12 cellular contexts compared by ENCODE assay signal in genomic region chr7:74586258-74587200, GRCh38.
DNase-seq lines count a peak whose midpoint lies in the region; ATAC-seq, FAIRE-seq and TF ChIP-seq lines count a peak whose summit lies in the region.
"Had no signal": no experiment of that assay in that cellular context is flagged by ENCODE, and none has a peak within 500 bp of the region (broad histone marks: within the 10 kb centered on the region; RNA-seq: fewer than 3 reads in every experiment).

No MANE protein-coding gene starts in this region.

- peaks cover 4% of the 10 kb centered on the region for H3K9me1 ChIP-seq in K562 (ENCODE audit: control insufficient read depth, insufficient read depth, low read length)

- H3K4me2 ChIP-seq in H9 (ENCODE audit: insufficient read depth, insufficient read length, low read length): no peak overlapping the region
- no peak overlapping the region for H3K4me2 ChIP-seq in K562 (ENCODE audit: insufficient read depth, low read length)

- no peak for TF ChIP-seq RAD21 in K562 (CRISPR knock-in tag; conservative IDR thresholded peaks at IDR 0.05 in 1 of 2, IDR thresholded peaks at IDR 0.05 in 1 of 2)

- H3K9me3 ChIP-seq in H9 (ENCODE audit: control insufficient read depth, low read depth, low read length): no peaks in the 10 kb centered on the region
- no peaks in the 10 kb centered on the region for H3K9me3 ChIP-seq in K562 (replicated peaks; ENCODE audit: control insufficient read depth, insufficient read depth, low read depth, low read length)
- H3K9me3 ChIP-seq in stomach smooth muscle (ENCODE audit: control insufficient read depth in 2 of 2, low read length in 2 of 2): no peaks in the 10 kb centered on the region
- H3K9me3 ChIP-seq in aorta (ENCODE audit: control insufficient read depth, low read length): no peaks in the 10 kb centered on the region
- H3K9me3 ChIP-seq: colonic mucosa, neutrophil had no signal

- H3K27ac ChIP-seq in H9 (ENCODE audit: insufficient read length, low read depth, low read length): no peak overlapping the region
- no peak overlapping the region for H3K27ac ChIP-seq in K562 (ENCODE audit: extremely low read depth, low read depth, low read length)
- H3K27ac ChIP-seq in stomach smooth muscle (ENCODE audit: low read length): peak overlapping the region; percentile 53
- H3K27ac ChIP-seq in aorta (ENCODE audit: low read depth in 1 of 2, low read length in 2 of 2): no peak overlapping the region
- H3K27ac ChIP-seq: colonic mucosa, neutrophil had no signal

- no peaks in the 10 kb centered on the region for H3K79me1 ChIP-seq in H9 (ENCODE audit: insufficient read depth, low read depth, low read length, poor library complexity, severe bottlenecking)

- POLR2A ChIA-PET in K562 (lab: Yijun Ruan, JAX): interaction anchor here (0.6 to 1.0 kb wide), 2 partner anchors 16 to 29 kb away, joined by 3 read pairs; no protein-coding TSS in a partner anchor

- no peak overlapping the region for H2BK15ac ChIP-seq in H9 (ENCODE audit: low read depth, low read length)

- no peak overlapping the region for H4K8ac ChIP-seq in H9 (replicated peaks; ENCODE audit: insufficient read length, low read depth, low read length)

- H2BK12ac ChIP-seq in H9 (ENCODE audit: insufficient read length, low read depth, low read length): no peak overlapping the region

- H3K23me2 ChIP-seq in H9 (ENCODE audit: insufficient read length, low read depth, low read length, poor library complexity, severe bottlenecking): no peaks in the 10 kb centered on the region

- CTCF ChIA-PET in K562 (lab: Yijun Ruan, JAX; ENCODE audit: low intra/inter-chr PET ratio): no interaction called here
- CTCF ChIA-PET in Calu3 (lab: Charles Lee): no interaction called here

- H3K14ac ChIP-seq in H9 (ENCODE audit: insufficient read depth, low read length): no peak overlapping the region

- no peak overlapping the region for H4K5ac ChIP-seq in H9 (ENCODE audit: insufficient read length, low read depth, low read length)

- intact Hi-C loops in K562 (cut with micrococcal nuclease): no loop called here
- intact Hi-C loops in Calu3 (cut with micrococcal nuclease; ENCODE audit: unreplicated experiment): no loop called here
- intact Hi-C loops in aorta (cut with DNase I): no loop called here

- TF ChIP-seq CTCF in H9 (conservative IDR thresholded peaks at IDR 0.05) (no peak), K562 (IDR thresholded peaks at IDR 0.05 in 2 of 3, conservative IDR thresholded peaks at IDR 0.05 in 1 of 3; ENCODE audit: insufficient read depth in 2 of 3, low read depth in 1 of 3, low read length in 3 of 3) (no peak), Calu3 (IDR thresholded peaks at IDR 0.05; ENCODE audit: unreplicated experiment) (no peak)

- no peaks in the 10 kb centered on the region for H3K9me3 Mint-ChIP-seq in H9
- no peaks in the 10 kb centered on the region for H3K9me3 Mint-ChIP-seq in Calu3 (ENCODE audit: low read depth, unreplicated experiment)
- H3K9me3 Mint-ChIP-seq: activated T-cell treated with anti-CD3 and anti-CD28 coated beads, Interleukin-2, amount 50 U/mL, for 4 hours had no signal

- BruUV-seq in K562 (replicated peaks; lab: Mats Ljungman, UMichigan): no TSS peak
- no TSS peak for BruUV-seq in Calu3 (replicated peaks; lab: Mats Ljungman, UMichigan)

- H3K9ac ChIP-seq in H9 (ENCODE audit: extremely low read depth, insufficient read length, low read length): no peak overlapping the region
- peak overlapping the region in 1 of 2 experiments; percentile 56; a peak in 1 of 4 replicates for H3K9ac ChIP-seq in K562 (ENCODE audit: insufficient read depth in 1 of 2, low read depth in 2 of 2, low read length in 2 of 2)
- no peak overlapping the region for H3K9ac ChIP-seq in stomach smooth muscle (ENCODE audit: low read length in 2 of 2)

- peaks cover 8% of the 10 kb centered on the region; the same call in 1 of the 3 replicates for H3K36me3 ChIP-seq in K562 (ENCODE audit: control insufficient read depth, insufficient read depth, low read length)
- H3K36me3 ChIP-seq in stomach smooth muscle (ENCODE audit: control insufficient read depth in 2 of 2, insufficient read depth in 2 of 2, low read length in 2 of 2): peaks cover 0 to 6% of the 10 kb centered on the region in 2 donors
- no peaks in the 10 kb centered on the region for H3K36me3 ChIP-seq in aorta (ENCODE audit: control insufficient read depth in 1 of 2, insufficient read depth in 2 of 2, low read length in 1 of 2)
- H3K36me3 ChIP-seq: colonic mucosa, neutrophil had no signal

- no peak overlapping the region for H3K4ac ChIP-seq in H9 (ENCODE audit: low read depth, low read length)

- H3K18ac ChIP-seq in H9 (ENCODE audit: insufficient read length, low read depth, low read length): no peak overlapping the region

- no CpG with 5 or more reads among the region's 19 CpGs for WGBS in H9 (ENCODE audit: extremely low coverage, insufficient read length, low lambda C conversion rate)
- WGBS in K562 (ENCODE audit: insufficient coverage, low coverage, missing lambda C conversion rate): 73% methylated on average over 18 of the region's 19 CpGs
- 92 to 93% methylated on average over 19 of the region's 19 CpGs for WGBS in aorta, 2 donors

- no peak overlapping the region for H2BK120ac ChIP-seq in H9 (ENCODE audit: low read depth, low read length, poor library complexity, severe bottlenecking)

- no peak overlapping the region for H3K23ac ChIP-seq in H9 (ENCODE audit: insufficient read length, low read depth, low read length)

- H2AFZ ChIP-seq in H9 (ENCODE audit: low read length) (no peak overlapping the region), K562 (ENCODE audit: low read depth, low read length) (no peak overlapping the region)

- H3K4me3 ChIP-seq in K562 (no peak overlapping the region), stomach smooth muscle (ENCODE audit: low read length in 2 of 2) (no peak overlapping the region), aorta (ENCODE audit: low read length in 2 of 2) (no peak overlapping the region)
- H3K4me3 ChIP-seq: colonic mucosa had no signal

- no peak for FAIRE-seq in K562 (lab: Jason Lieb, UNC)

- no peak overlapping the region for H2BK20ac ChIP-seq in H9 (ENCODE audit: low read depth, low read length, poor library complexity, severe bottlenecking)

- H3K27me3 ChIP-seq in H9 (ENCODE audit: insufficient read depth, low read length) (no peaks in the 10 kb centered on the region), K562 (ENCODE audit: control insufficient read depth in 2 of 2, insufficient read depth in 2 of 2, low read length in 2 of 2) (no peaks in the 10 kb centered on the region), stomach smooth muscle (ENCODE audit: control insufficient read depth in 1 of 2, insufficient read depth in 2 of 2, low read length in 2 of 2) (no peaks in the 10 kb centered on the region), aorta (ENCODE audit: control insufficient read depth in 1 of 2, insufficient read depth in 2 of 2, low read length in 1 of 2) (no peaks in the 10 kb centered on the region)
- H3K27me3 ChIP-seq: colonic mucosa, neutrophil had no signal

- H2BK5ac ChIP-seq in H9 (ENCODE audit: insufficient read length, low read length): no peak overlapping the region

- in situ Hi-C loops in K562 (cut with MboI): no loop called here

- H3K36me3 Mint-ChIP-seq in H9 (ENCODE audit: insufficient read depth in 1 of 3, low read depth in 3 of 3) (peaks cover 6 to 23% (median 20%) of the 10 kb centered on the region in 3 experiments; a peak in 6 of 7 replicates), Calu3 (ENCODE audit: insufficient read depth, unreplicated experiment) (peaks cover 21% of the 10 kb centered on the region)

- H3K4me1 ChIP-seq in H9 (ENCODE audit: insufficient read depth, low read length) (no peaks in the 10 kb centered on the region), K562 (replicated peaks in 1 of 2; ENCODE audit: control insufficient read depth in 2 of 2, insufficient read depth in 2 of 2, low read length in 2 of 2) (peaks cover 18 to 23% of the 10 kb centered on the region in 2 experiments), stomach smooth muscle (ENCODE audit: control insufficient read depth, insufficient read depth, low read length) (peaks cover 16% of the 10 kb centered on the region), aorta (ENCODE audit: control insufficient read depth in 1 of 2, insufficient read depth in 2 of 2, low read length in 2 of 2) (no peaks in the 10 kb centered on the region)
- H3K4me1 ChIP-seq: colonic mucosa had no signal

- H2AK5ac ChIP-seq in H9 (ENCODE audit: insufficient read length, low read length): no peak overlapping the region

- peak overlapping the region; percentile 72 to 91 (median 80); a peak in 6 of 7 replicates for H3K27ac Mint-ChIP-seq in H9
- no peak overlapping the region for H3K27ac Mint-ChIP-seq in Calu3 (ENCODE audit: unreplicated experiment)

- no peaks in the 10 kb centered on the region for H3K79me2 ChIP-seq in H9 (ENCODE audit: insufficient read depth, low read length)
- H3K79me2 ChIP-seq in K562 (ENCODE audit: control insufficient read depth, insufficient read depth, low read length): no peaks in the 10 kb centered on the region

- no peak for TF ChIP-seq POLR2A in K562 (conservative IDR thresholded peaks at IDR 0.05)

- H4K91ac ChIP-seq in H9 (ENCODE audit: insufficient read length, low read depth, low read length): no peak overlapping the region

- DNase-seq in H9 (no peak), K562 (ENCODE audit: extremely low read depth in 1 of 4, low spot score in 3 of 4) (no peak), kidney tubule cell (ENCODE audit: low spot score) (peak; percentile 59), Calu3 (no peak), aorta (no peak)
- no peak for DNase-seq in stimulated activated CD4-positive, alpha-beta T cell treated with anti-CD3 and anti-CD28 coated beads, Interleukin-4, amount 100 ng/mL, for 4 hours
- DNase-seq: activated T-cell treated with anti-CD3 and anti-CD28 coated beads, Interleukin-2, amount 50 U/mL, for 4 hours; NCI-H748 treated with DMSO at 0.1 percent for 48 hours had no signal

- H4K20me1 ChIP-seq in H9 (ENCODE audit: control insufficient read depth, insufficient read depth, insufficient read length): no peaks in the 10 kb centered on the region
- peaks cover 25% of the 10 kb centered on the region for H4K20me1 ChIP-seq in K562 (replicated peaks; ENCODE audit: control insufficient read depth, insufficient read depth, low read length)

- H3K56ac ChIP-seq in H9 (ENCODE audit: insufficient read length, low read depth, low read length): no peak overlapping the region

- H3K27me3 Mint-ChIP-seq in H9 (ENCODE audit: low read depth) (no peaks in the 10 kb centered on the region; the same call in 1 of the 2 replicates), Calu3 (ENCODE audit: unreplicated experiment) (no peaks in the 10 kb centered on the region)

- H3K4me1 Mint-ChIP-seq in H9 (peaks cover 22 to 33% of the 10 kb centered on the region in 2 experiments), Calu3 (ENCODE audit: low read depth, unreplicated experiment) (peaks cover 9% of the 10 kb centered on the region)

- H3T11ph ChIP-seq in H9 (ENCODE audit: low read length): no peak overlapping the region

- TF ChIP-seq EP300 in K562 (IDR thresholded peaks at IDR 0.05; ENCODE audit: low read length): no peak

- no peak for ATAC-seq in K562
- ATAC-seq in HG02759 (IDR thresholded peaks at IDR 0.05; ENCODE audit: unreplicated experiment): no peak
- ATAC-seq in aorta (ENCODE audit: low FRiP score): no peak
- ATAC-seq: activated T-cell treated with anti-CD3 and anti-CD28 coated beads, Interleukin-2, amount 50 U/mL, for 4 hours had no signal

- no peak overlapping the region for H3K4me3 Mint-ChIP-seq in H9
- no peak overlapping the region for H3K4me3 Mint-ChIP-seq in Calu3 (ENCODE audit: low read depth, unreplicated experiment)
- H3K4me3 Mint-ChIP-seq: activated T-cell treated with anti-CD3 and anti-CD28 coated beads, Interleukin-2, amount 50 U/mL, for 4 hours had no signal
